ENCODE assay signal across 22 cellular contexts in the genomic region with DNA sequence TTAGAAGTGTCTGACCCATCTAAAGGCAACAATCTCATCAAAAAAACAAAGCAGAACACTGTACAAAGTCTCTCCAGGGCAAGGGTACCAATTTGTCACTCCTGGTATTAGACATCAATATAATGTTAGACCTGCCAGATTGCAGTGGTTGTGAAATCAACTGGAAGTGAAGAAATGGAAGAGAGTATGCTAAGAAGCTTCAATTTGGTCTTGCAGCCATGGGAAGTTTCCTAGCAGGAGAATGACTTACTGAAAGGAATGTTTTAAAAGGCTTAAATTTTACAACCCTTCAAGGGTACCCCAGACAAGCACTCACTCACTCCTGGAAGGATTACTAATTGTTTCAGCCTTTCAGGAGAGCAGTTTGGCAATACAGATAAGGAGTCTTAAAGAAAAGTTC. TPM values are rescaled to one million over a fixed set of nuclear protein-coding genes. Genes with fewer than 3 reads are reported as not detected.
A peak's percentile ranks its signal among the peaks of the same experiment; 100 is the strongest.
DNase-seq lines count a peak whose midpoint lies in the region; ATAC-seq and TF ChIP-seq lines count a peak whose summit lies in the region.
"Had no signal": no experiment of that assay in that cellular context is flagged by ENCODE, and none has a peak within 500 bp of the region (broad histone marks: within the 10 kb centered on the region; RNA-seq: fewer than 3 reads in every experiment).

No MANE protein-coding gene starts in this region.

- intact Hi-C loops in MCF 10A (cut with micrococcal nuclease): no loop called here
- intact Hi-C loops in breast epithelium (cut with DNase I; ENCODE audit: low total_unique reads): no loop called here

- H3K4me1 Mint-ChIP-seq in MCF 10A (ENCODE audit: insufficient read depth, unreplicated experiment): peaks cover 16% of the 10 kb centered on the region

- no peak overlapping the region for H3K4me3 Mint-ChIP-seq in MCF 10A (ENCODE audit: unreplicated experiment)
- H3K4me3 Mint-ChIP-seq: activated CD4-positive, alpha-beta T cell treated with anti-CD3 and anti-CD28 coated beads, Interleukin-2, amount 10 ng/mL, durations not matched to agents 24 days and 14 days; CD4-positive, CD25-positive, alpha-beta regulatory T cell; memory B cell; natural killer cell treated with Interleukin-12 subunit alpha and Interleukin-12 subunit beta and Interleukin-15 and Interleukin-18, amount 100 ng/mL, for 72 hours; stimulated activated memory B cell treated with anti-CD40 and anti-IgM and Interleukin-4, amounts not matched to agents 10 μg/mL and 1 μg/mL and 100 μg/mL, for 72 hours had no signal

- H3K36me3 ChIP-seq in breast epithelium: no peaks in the 10 kb centered on the region
- no peaks in the 10 kb centered on the region for H3K36me3 ChIP-seq in smooth muscle cell (ENCODE audit: low read depth)
- H3K36me3 ChIP-seq: sigmoid colon, thoracic aorta had no signal

- H3K27ac Mint-ChIP-seq in MCF 10A (ENCODE audit: low read depth, unreplicated experiment): no peak overlapping the region
- H3K27ac Mint-ChIP-seq: activated CD4-positive, alpha-beta T cell treated with anti-CD3 and anti-CD28 coated beads, Interleukin-2, amount 10 ng/mL, durations not matched to agents 24 days and 14 days; CD4-positive, CD25-positive, alpha-beta regulatory T cell; memory B cell; natural killer cell treated with Interleukin-12 subunit alpha and Interleukin-12 subunit beta and Interleukin-15 and Interleukin-18, amount 100 ng/mL, for 72 hours; stimulated activated memory B cell treated with anti-CD40 and anti-IgM and Interleukin-4, amounts not matched to agents 10 μg/mL and 1 μg/mL and 100 μg/mL, for 72 hours had no signal

- H4K20me1 ChIP-seq in smooth muscle cell (ENCODE audit: low read depth): no peaks in the 10 kb centered on the region

- H3K79me2 ChIP-seq in smooth muscle cell (ENCODE audit: low read depth): no peaks in the 10 kb centered on the region
- H3K79me2 ChIP-seq: parathyroid adenoma had no signal

- no peak for ATAC-seq in GM19351 (IDR thresholded peaks at IDR 0.05; ENCODE audit: unreplicated experiment)
- ATAC-seq: natural killer cell treated with Interleukin-12 subunit alpha and Interleukin-12 subunit beta and Interleukin-15 and Interleukin-18, amount 100 ng/mL, for 72 hours; stimulated activated memory B cell treated with anti-CD40 and anti-IgM and Interleukin-4, amounts not matched to agents 10 μg/mL and 1 μg/mL and 100 μg/mL, for 72 hours had no signal

- H3K36me3 Mint-ChIP-seq in MCF 10A (ENCODE audit: insufficient read depth, unreplicated experiment): no peaks in the 10 kb centered on the region
- H3K36me3 Mint-ChIP-seq: CD4-positive, CD25-positive, alpha-beta regulatory T cell; natural killer cell treated with Interleukin-12 subunit alpha and Interleukin-12 subunit beta and Interleukin-15 and Interleukin-18, amount 100 ng/mL, for 72 hours; stimulated activated memory B cell treated with anti-CD40 and anti-IgM and Interleukin-4, amounts not matched to agents 10 μg/mL and 1 μg/mL and 100 μg/mL, for 72 hours had no signal

- DNase-seq in MCF 10A (ENCODE audit: unreplicated experiment) (peak; percentile 26), breast epithelium (ENCODE audit: low spot score in 2 of 2) (no peak), NCI-H226 (peak; percentile 43), fibroblast of pulmonary artery (ENCODE audit: low read depth) (peak; percentile 40), smooth muscle cell (lab: John Stamatoyannopoulos, UW; ENCODE audit: unreplicated experiment) (no peak), ureter (ENCODE audit: low spot score) (no peak)
- DNase-seq in stimulated activated naive CD4-positive, alpha-beta T cell (lab: John Stamatoyannopoulos, UW): no peak
- DNase-seq: activated CD4-positive, alpha-beta T cell treated with anti-CD3 and anti-CD28 coated beads, Interleukin-2, amount 10 ng/mL, durations not matched to agents 24 days and 14 days; activated CD8-positive, alpha-beta memory T cell treated with anti-CD3 and anti-CD28 coated beads, Interleukin-2, amount 50 U/mL, for 4 hours; activated effector memory CD4-positive, alpha-beta T cell treated with Interleukin-2 at 50 U/mL for 16 hours; CD4-positive, CD25-positive, alpha-beta regulatory T cell; GOT3; NCI-H1436; NCI-H526 treated with DMSO at 0.1 percent for 48 hours; sigmoid colon had no signal

- POLR2A ChIA-PET in MCF 10A (lab: Yijun Ruan, JAX): interaction anchor here (0.6 to 0.8 kb wide), 3 partner anchors 37 to 896 kb away, joined by 3 to 4 read pairs (median 3); no protein-coding TSS in a partner anchor

- TF ChIP-seq CTCF in MCF 10A (IDR thresholded peaks at IDR 0.05; ENCODE audit: unreplicated experiment) (no peak), breast epithelium (IDR thresholded peaks at IDR 0.05) (no peak), fibroblast of pulmonary artery (IDR thresholded peaks at IDR 0.05; ENCODE audit: low read length, missing control alignments) (no peak), smooth muscle cell (IDR thresholded peaks at IDR 0.05; ENCODE audit: borderline replicate concordance, insufficient read depth, poor library complexity, severe bottlenecking) (no peak)

- H3K4me2 ChIP-seq in smooth muscle cell: peak overlapping the region; percentile 7

- no peaks in the 10 kb centered on the region for H3K9me3 ChIP-seq in breast epithelium
- no peaks in the 10 kb centered on the region for H3K9me3 ChIP-seq in smooth muscle cell (replicated peaks; ENCODE audit: low read depth)
- H3K9me3 ChIP-seq: sigmoid colon, thoracic aorta had no signal

- no peak overlapping the region for H3K27ac ChIP-seq in breast epithelium
- peak overlapping the region; percentile 7 for H3K27ac ChIP-seq in smooth muscle cell (ENCODE audit: low read depth)
- H3K27ac ChIP-seq: epithelial cell of prostate, parathyroid adenoma, sigmoid colon, thoracic aorta had no signal

- no peak for TF ChIP-seq POLR2A in breast epithelium (IDR thresholded peaks at IDR 0.05)

- H3K4me3 ChIP-seq in breast epithelium (no peak overlapping the region), fibroblast of pulmonary artery (replicated peaks; ENCODE audit: low read depth, low read length) (no peak overlapping the region), smooth muscle cell (no peak overlapping the region)
- H3K4me3 ChIP-seq: sigmoid colon, thoracic aorta had no signal

- H3K4me1 ChIP-seq in breast epithelium (no peaks in the 10 kb centered on the region), smooth muscle cell (ENCODE audit: low read depth) (peaks cover 10% of the 10 kb centered on the region)
- H3K4me1 ChIP-seq: parathyroid adenoma, sigmoid colon had no signal

- no peaks in the 10 kb centered on the region for H3K9me3 Mint-ChIP-seq in MCF 10A (ENCODE audit: unreplicated experiment)
- H3K9me3 Mint-ChIP-seq: activated CD4-positive, alpha-beta T cell treated with anti-CD3 and anti-CD28 coated beads, Interleukin-2, amount 10 ng/mL, durations not matched to agents 24 days and 14 days; memory B cell; natural killer cell treated with Interleukin-12 subunit alpha and Interleukin-12 subunit beta and Interleukin-15 and Interleukin-18, amount 100 ng/mL, for 72 hours; stimulated activated memory B cell treated with anti-CD40 and anti-IgM and Interleukin-4, amounts not matched to agents 10 μg/mL and 1 μg/mL and 100 μg/mL, for 72 hours had no signal

- H3K27me3 Mint-ChIP-seq in MCF 10A (ENCODE audit: insufficient read depth, unreplicated experiment): no peaks in the 10 kb centered on the region
- H3K27me3 Mint-ChIP-seq: natural killer cell treated with Interleukin-12 subunit alpha and Interleukin-12 subunit beta and Interleukin-15 and Interleukin-18, amount 100 ng/mL, for 72 hours; stimulated activated memory B cell treated with anti-CD40 and anti-IgM and Interleukin-4, amounts not matched to agents 10 μg/mL and 1 μg/mL and 100 μg/mL, for 72 hours had no signal

- no peaks in the 10 kb centered on the region for H3F3A ChIP-seq in smooth muscle cell (ENCODE audit: low read depth)

- no peak overlapping the region for H3K9ac ChIP-seq in smooth muscle cell (ENCODE audit: low read depth)
- H3K9ac ChIP-seq: parathyroid adenoma had no signal

- CTCF ChIA-PET in MCF 10A (lab: Yijun Ruan, JAX): interaction anchor here (0.9 kb wide), 1 partner anchor 36 kb away, joined by 3 read pairs; no protein-coding TSS in a partner anchor

- BruUV-seq in MCF 10A (replicated peaks; lab: Mats Ljungman, UMichigan): no TSS peak

- no peak overlapping the region for H2AFZ ChIP-seq in smooth muscle cell (ENCODE audit: low read depth)
- H2AFZ ChIP-seq: parathyroid adenoma had no signal

- H3K27me3 ChIP-seq in breast epithelium (no peaks in the 10 kb centered on the region), smooth muscle cell (ENCODE audit: low read depth) (no peaks in the 10 kb centered on the region)
- H3K27me3 ChIP-seq: sigmoid colon had no signal

RNA-seq across cellular contexts. Expression of a gene that starts 18.9 kb away (rescaled TPM):
- total RNA-seq in MCF 10A (2022) (43.8 and 44.3 TPM in 2 replicates), breast epithelium (1 to 10 TPM; 3.9 to 6.6 (median 6.1) TPM), smooth muscle cell (9.2 and 15.6 TPM in 2 replicates), ureter (27.6 TPM)
- 33.1 and 39.7 TPM in 2 replicates for polyA plus RNA-seq in smooth muscle cell

RNA-seq across cellular contexts. Expression of a gene that starts 58.2 kb away (rescaled TPM):
- total RNA-seq in MCF 10A (2022): 58.5 and 74.3 TPM in 2 replicates
- 100 to 1,000 TPM; 128 to 325 (median 218) TPM for total RNA-seq in breast epithelium
- total RNA-seq in smooth muscle cell: 103 and 153 TPM in 2 replicates
- 93.3 and 97.9 TPM in 2 replicates for polyA plus RNA-seq in smooth muscle cell
- total RNA-seq in ureter: 124 TPM

Comparison
In these comparisons a context has a peak if more than half of its experiments do, and no peak if none do; other contexts are left out.
1. DNase-seq: peak in MCF 10A (single experiment), NCI-H226 (single experiment) and fibroblast of pulmonary artery (single experiment); none in breast epithelium (0 of 2), smooth muscle cell (single experiment), ureter (single experiment) and stimulated activated naive CD4-positive, alpha-beta T cell (0 of 6).